ENCODE assay signal across 18 cellular contexts in the genomic region with DNA sequence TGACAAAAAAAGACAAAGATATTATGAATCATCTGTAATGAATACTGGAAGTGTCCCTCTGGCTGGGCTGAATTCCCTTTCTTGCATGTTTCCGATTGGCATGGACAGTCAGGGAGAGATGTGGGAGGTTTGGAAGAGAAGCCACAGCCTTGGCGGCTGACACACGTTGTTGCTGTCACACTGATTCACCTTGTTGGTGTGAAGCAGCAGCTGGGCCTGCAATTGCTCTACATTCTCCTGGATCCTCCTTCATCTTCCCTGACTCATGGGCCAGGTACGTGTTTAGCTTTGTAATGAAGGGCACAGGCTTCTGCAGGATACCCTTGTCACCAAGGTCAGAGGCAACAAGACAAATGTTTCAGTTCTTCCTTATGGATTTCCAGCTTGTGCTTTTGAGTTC. TPM values are rescaled to one million over a fixed set of nuclear protein-coding genes. Genes with fewer than 3 reads are reported as not detected.
"Had no signal": no experiment of that assay in that cellular context is flagged by ENCODE, and none has a peak within 500 bp of the region (broad histone marks: within the 10 kb centered on the region; RNA-seq: fewer than 3 reads in every experiment).

No MANE protein-coding gene starts in this region.

- H3K9me3 ChIP-seq: suprapubic skin had no signal

- H3K4me3 ChIP-seq: cardiac muscle cell, dorsolateral prefrontal cortex, suprapubic skin had no signal

- H3K27ac ChIP-seq: cardiac muscle cell, dorsolateral prefrontal cortex, suprapubic skin had no signal

- H3K27me3 ChIP-seq: cardiac muscle cell, suprapubic skin had no signal

- H3K36me3 ChIP-seq: cardiac muscle cell, suprapubic skin had no signal

- H3K4me1 ChIP-seq: suprapubic skin had no signal

- DNase-seq: activated CD4-positive, alpha-beta memory T cell treated with anti-CD3 and anti-CD28 coated beads for 36 hours; activated CD8-positive, alpha-beta memory T cell treated with anti-CD3 and anti-CD28 coated beads, Interleukin-2, amount 10 ng/mL, durations not matched to agents 7 days and 5 days; activated naive CD4-positive, alpha-beta T cell treated with anti-CD3 and anti-CD28 coated beads, Interleukin-2, amount 50 U/mL, for 16 hours; activated T-cell treated with anti-CD3 and anti-CD28 coated beads, Interleukin-2, amount 50 U/mL, for 24 hours; hippocampal formation; kidney; mesendoderm had no signal

- ATAC-seq: activated CD4-positive, CD25-positive, alpha-beta regulatory T cell treated with anti-CD3 and anti-CD28 coated beads, Interleukin-2, amount 50 U/mL, for 24 hours; activated CD8-positive, alpha-beta memory T cell treated with anti-CD3 and anti-CD28 coated beads, Interleukin-2, amount 10 ng/mL, durations not matched to agents 7 days and 5 days; sciatic nerve had no signal

RNA-seq across cellular contexts. Expression of gene GJB7, which starts 20.1 kb away (rescaled TPM):
- total RNA-seq: activated CD4-positive, alpha-beta memory T cell treated with anti-CD3 and anti-CD28 coated beads for 36 hours; activated CD8-positive, alpha-beta memory T cell treated with anti-CD3 and anti-CD28 coated beads, Interleukin-2, amount 10 ng/mL, durations not matched to agents 7 days and 5 days; cardiac muscle cell; glomerular endothelial cell; kidney; liver; osteoblast; pulmonary artery endothelial cell; sciatic nerve had no signal
- polyA plus RNA-seq: adipose tissue, cardiac muscle cell, esophagus had no signal
